Comparison of ENCODE assay signal across 8 cellular contexts in genomic region chr20:38649275-38649891, GRCh38. TPM values are rescaled to one million over a fixed set of nuclear protein-coding genes. Genes with fewer than 3 reads are reported as not detected.
DNase-seq lines count a peak whose midpoint lies in the region; ATAC-seq and TF ChIP-seq lines count a peak whose summit lies in the region.

No MANE protein-coding gene starts in this region.

- H3K79me2 ChIP-seq in KMS-11 (ENCODE audit: insufficient read depth, low read depth) = no peaks in the 10 kb centered on the region

- peak; percentile 65 for TF ChIP-seq CTCF in KMS-11 (conservative IDR thresholded peaks at IDR 0.05; ENCODE audit: low read depth, low read length)

- H3K27ac ChIP-seq in KMS-11 = no peak overlapping the region

- H4K20me1 ChIP-seq in KMS-11 (ENCODE audit: insufficient read depth) = no peaks in the 10 kb centered on the region

- DNase-seq in Daoy (ENCODE audit: low read depth) (peak; percentile 15), SW480 (ENCODE audit: low spot score) (peak; percentile 62), hippocampal formation (lab: John Stamatoyannopoulos, UW) (peak; percentile 26 to 38), GOT3 (lab: John Stamatoyannopoulos, UW) (no peak), A172 (ENCODE audit: low spot score) (no peak)

- no peak overlapping the region for H3K4me3 ChIP-seq in KMS-11 (IDR thresholded peaks at IDR 0.05; ENCODE audit: insufficient read depth, low read depth, low read length)

- no peak for ATAC-seq in GM21717 (IDR thresholded peaks at IDR 0.05; ENCODE audit: unreplicated experiment)
- no peak for ATAC-seq in GM21360 (IDR thresholded peaks at IDR 0.05; ENCODE audit: unreplicated experiment)

- H3K4me2 ChIP-seq in KMS-11 = no peak overlapping the region

- peaks cover 17% of the 10 kb centered on the region; the same call in 1 of the 2 replicates for H3K27me3 ChIP-seq in KMS-11 (ENCODE audit: insufficient read depth, low read depth)

- no peaks in the 10 kb centered on the region for H3K36me3 ChIP-seq in KMS-11 (ENCODE audit: insufficient read depth)

- H2AFZ ChIP-seq in KMS-11 (ENCODE audit: low read depth) = no peak overlapping the region

- no peaks in the 10 kb centered on the region for H3K4me1 ChIP-seq in KMS-11 (ENCODE audit: low read depth, poor library complexity, severe bottlenecking)

- H3K9ac ChIP-seq in KMS-11 = no peak overlapping the region

RNA-seq across cellular contexts. Expression of gene ARHGAP40, which starts 47.8 kb away (rescaled TPM):
- not detected in 2 replicates for total RNA-seq in Daoy (2014; rRNA removed; shearing (Covaris generic))
- total RNA-seq in A172 (2014; rRNA removed; shearing (Covaris generic)) = not detected in 2 replicates

Comparison
In these comparisons a context has a peak if more than half of its experiments do, and no peak if none do; other contexts are left out.
1. DNase-seq: peak in Daoy (single experiment), SW480 (single experiment) and hippocampal formation (2 of 2); none in GOT3 (single experiment) and A172 (single experiment).